24 cellular contexts compared by ENCODE assay signal in the genomic region with DNA sequence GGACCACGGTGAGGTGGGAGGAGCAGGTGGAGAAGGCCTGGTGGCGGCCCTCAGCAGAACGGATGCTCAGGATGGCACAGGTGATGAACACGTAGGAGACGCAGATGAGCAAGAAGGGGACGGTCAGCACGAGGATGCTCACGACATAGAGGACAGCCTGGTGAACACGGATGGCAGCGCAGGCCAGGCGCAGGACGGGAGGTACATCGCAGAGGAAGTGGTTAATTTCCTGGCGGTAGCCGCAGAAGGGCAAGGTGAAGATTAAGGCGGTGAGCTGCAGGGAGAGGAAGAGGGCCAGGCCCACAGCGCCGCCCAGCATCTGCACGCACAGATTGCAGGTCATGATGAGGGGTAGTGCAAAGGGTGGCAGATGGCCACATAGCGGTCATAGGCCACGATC. TPM values are rescaled to one million over a fixed set of nuclear protein-coding genes. Genes with fewer than 3 reads are reported as not detected.
"Had no signal": no experiment of that assay in that cellular context is flagged by ENCODE, and none has a peak within 500 bp of the region (broad histone marks: within the 10 kb centered on the region; RNA-seq: fewer than 3 reads in every experiment).

No MANE protein-coding gene starts in this region.

- H3K36me3 ChIP-seq: MG63 had no signal

- DNase-seq: Karpas-422, KBM-7, MG63, NCI-H1092, NCI-H1105 treated with DMSO at 0.1 percent for 48 hours, NCI-H1417 treated with DMSO at 0.1 percent for 48 hours, NCI-H146, NCI-H1694 treated with DMSO at 0.1 percent for 48 hours, NCI-H2029, NCI-H2081 treated with DMSO at 0.1 percent for 48 hours, NCI-H2171, NCI-H226, NCI-H446, NCI-H510A, NCI-H524 treated with DMSO at 0.1 percent for 48 hours, NCI-H69, NCI-H774, RPMI8226, SHP77, SK-N-SH, SW 1271 had no signal

- H3K4me3 ChIP-seq: MG63 had no signal

- H3K9me3 ChIP-seq: MG63, SK-N-SH had no signal

- H3K27me3 ChIP-seq: MG63 had no signal

- FAIRE-seq: RCC 7860 had no signal

RNA-seq across cellular contexts. Expression of a gene that starts 24.0 kb away (rescaled TPM):
- total RNA-seq: HT1080, SK-MEL-5 had no signal
- polyA plus RNA-seq: SK-N-SH had no signal
